In genomic region chr5:80565330-80565729, GRCh38 we compare ENCODE assay signal across 22 cellular contexts. TPM values are rescaled to one million over a fixed set of nuclear protein-coding genes. Genes with fewer than 3 reads are reported as not detected.
"Had no signal": no experiment of that assay in that cellular context is flagged by ENCODE, and none has a peak within 500 bp of the region (broad histone marks: within the 10 kb centered on the region; RNA-seq: fewer than 3 reads in every experiment).

No MANE protein-coding gene starts in this region.

- H3K4me3 ChIP-seq: cardiac muscle cell, coronary artery, mucosa of descending colon, right lobe of liver, spleen, tibial nerve had no signal

- H3K27ac Mint-ChIP-seq: activated CD8-positive, alpha-beta T cell treated with anti-CD3 and anti-CD28 coated beads for 36 hours; activated T-cell treated with anti-CD3 and anti-CD28 coated beads, Interleukin-2, amount 50 U/mL, for 72 hours; natural killer cell treated with Interleukin-12 subunit alpha and Interleukin-12 subunit beta and Interleukin-15 and Interleukin-18, amount 100 ng/mL, for 72 hours; progenitor cell of endocrine pancreas; stimulated activated memory B cell treated with anti-CD40 and anti-IgM and Interleukin-4, amounts not matched to agents 10 μg/mL and 1 μg/mL and 100 μg/mL, for 72 hours had no signal

- FAIRE-seq: endothelial cell of umbilical vein had no signal

- H3K36me3 ChIP-seq: cardiac muscle cell, right lobe of liver, spleen, tibial nerve had no signal

- H3K4me3 Mint-ChIP-seq: activated CD8-positive, alpha-beta T cell treated with anti-CD3 and anti-CD28 coated beads for 36 hours; activated T-cell treated with anti-CD3 and anti-CD28 coated beads, Interleukin-2, amount 50 U/mL, for 72 hours; natural killer cell treated with Interleukin-12 subunit alpha and Interleukin-12 subunit beta and Interleukin-15 and Interleukin-18, amount 100 ng/mL, for 72 hours; stimulated activated memory B cell treated with anti-CD40 and anti-IgM and Interleukin-4, amounts not matched to agents 10 μg/mL and 1 μg/mL and 100 μg/mL, for 72 hours had no signal

- H3K27ac ChIP-seq: cardiac muscle cell, coronary artery, right lobe of liver, spleen, tibial nerve, VCaP had no signal

- H3K9me3 Mint-ChIP-seq: activated CD8-positive, alpha-beta T cell treated with anti-CD3 and anti-CD28 coated beads for 36 hours; activated T-cell treated with anti-CD3 and anti-CD28 coated beads, Interleukin-2, amount 50 U/mL, for 72 hours; natural killer cell treated with Interleukin-12 subunit alpha and Interleukin-12 subunit beta and Interleukin-15 and Interleukin-18, amount 100 ng/mL, for 72 hours; stimulated activated memory B cell treated with anti-CD40 and anti-IgM and Interleukin-4, amounts not matched to agents 10 μg/mL and 1 μg/mL and 100 μg/mL, for 72 hours had no signal

- ATAC-seq: activated CD8-positive, alpha-beta T cell treated with anti-CD3 and anti-CD28 coated beads for 36 hours; activated T-cell treated with anti-CD3 and anti-CD28 coated beads, Interleukin-2, amount 50 U/mL, for 72 hours; left colon; mucosa of descending colon; natural killer cell treated with Interleukin-12 subunit alpha and Interleukin-12 subunit beta and Interleukin-15 and Interleukin-18, amount 100 ng/mL, for 72 hours; right lobe of liver; stimulated activated memory B cell treated with anti-CD40 and anti-IgM and Interleukin-4, amounts not matched to agents 10 μg/mL and 1 μg/mL and 100 μg/mL, for 72 hours had no signal

- H3K9me3 ChIP-seq: mucosa of descending colon, right lobe of liver, spleen, tibial nerve had no signal

- H3K36me3 Mint-ChIP-seq: natural killer cell treated with Interleukin-12 subunit alpha and Interleukin-12 subunit beta and Interleukin-15 and Interleukin-18, amount 100 ng/mL, for 72 hours; stimulated activated memory B cell treated with anti-CD40 and anti-IgM and Interleukin-4, amounts not matched to agents 10 μg/mL and 1 μg/mL and 100 μg/mL, for 72 hours had no signal

- DNase-seq: activated CD8-positive, alpha-beta memory T cell treated with anti-CD3 and anti-CD28 coated beads, Interleukin-2, amount 50 U/mL, for 4 hours; activated CD8-positive, alpha-beta T cell treated with anti-CD3 and anti-CD28 coated beads for 36 hours; activated T-cell treated with anti-CD3 and anti-CD28 coated beads, Interleukin-2, amount 50 U/mL, for 72 hours; aorta; effector CD4-positive, alpha-beta T cell; hypothalamus; left colon; mammary epithelial cell; mucosa of descending colon; nucleus accumbens; right lobe of liver; spleen; stimulated activated CD4-positive, alpha-beta T cell treated with anti-CD3 and anti-CD28 coated beads, Interleukin-1b, Interleukin-23, amount 100 ng/mL, for 48 hours; T-helper 1 cell had no signal

RNA-seq across cellular contexts. Expression of gene ANKRD34B, which starts 4.8 kb away (rescaled TPM):
- total RNA-seq: activated CD8-positive, alpha-beta T cell treated with anti-CD3 and anti-CD28 coated beads for 36 hours; activated T-cell treated with anti-CD3 and anti-CD28 coated beads, Interleukin-2, amount 50 U/mL, for 72 hours; aorta; cardiac muscle cell; endothelial cell of umbilical vein; left colon; mammary epithelial cell; mucosa of descending colon; natural killer cell treated with Interleukin-12 subunit alpha and Interleukin-12 subunit beta and Interleukin-15 and Interleukin-18, amount 100 ng/mL, for 72 hours; tibial nerve had no signal
- polyA plus RNA-seq: endothelial cell of umbilical vein, mammary epithelial cell had no signal
